Comparison of ENCODE assay signal across 12 cellular contexts in genomic region chr2:189204322-189204941, GRCh38. TPM values are rescaled to one million over a fixed set of nuclear protein-coding genes. Genes with fewer than 3 reads are reported as not detected.
DNase-seq lines count a peak whose midpoint lies in the region; ATAC-seq and TF ChIP-seq lines count a peak whose summit lies in the region.
"Had no signal": no experiment of that assay in that cellular context is flagged by ENCODE, and none has a peak within 500 bp of the region (broad histone marks: within the 10 kb centered on the region; RNA-seq: fewer than 3 reads in every experiment).

No MANE protein-coding gene starts in this region.

- TF ChIP-seq EP300 in gastroesophageal sphincter (IDR thresholded peaks at IDR 0.05), result no peak

- H3K4me1 Mint-ChIP-seq in activated naive CD8-positive, alpha-beta T cell (ENCODE audit: low read depth), result peaks cover 18% of the 10 kb centered on the region
- H3K4me1 Mint-ChIP-seq: CD14-positive monocyte had no signal

- no peaks in the 10 kb centered on the region for H3K27me3 Mint-ChIP-seq in activated naive CD8-positive, alpha-beta T cell

- H3K4me3 ChIP-seq in A673 (ENCODE audit: low read depth, low read length, poor library complexity, severe bottlenecking), result peak overlapping the region; percentile 10
- H3K4me3 ChIP-seq in gastroesophageal sphincter, result no peak overlapping the region
- H3K4me3 ChIP-seq: body of pancreas had no signal

- no peaks in the 10 kb centered on the region for H3K9me3 Mint-ChIP-seq in activated naive CD8-positive, alpha-beta T cell (ENCODE audit: low read depth)

- H3K36me3 ChIP-seq in A673 (ENCODE audit: insufficient read depth, low read length, poor library complexity, severe bottlenecking) (no peaks in the 10 kb centered on the region), gastroesophageal sphincter (no peaks in the 10 kb centered on the region)

- H3K9me3 ChIP-seq in A673 (ENCODE audit: low read depth, low read length, poor library complexity, severe bottlenecking) (no peaks in the 10 kb centered on the region), gastroesophageal sphincter (no peaks in the 10 kb centered on the region)
- H3K9me3 ChIP-seq: body of pancreas had no signal

- POLR2A ChIA-PET in A673 (lab: Charles Lee; ENCODE audit: low non-redundant PET), result no interaction called here

- WGBS in gastroesophageal sphincter (ENCODE audit: low coverage in 1 of 2), 2 donors, result 44 to 59% methylated on average over 3 of the region's 3 CpGs

- intact Hi-C loops in A673 (cut with micrococcal nuclease; ENCODE audit: unreplicated experiment), result no loop called here

- H3K4me3 Mint-ChIP-seq in activated naive CD8-positive, alpha-beta T cell, result peak overlapping the region; percentile 41
- H3K4me3 Mint-ChIP-seq: CD14-positive monocyte had no signal

- DNase-seq in A673 (ENCODE audit: low spot score), result peak; percentile 31
- DNase-seq in HCEC 1CT, result peak; percentile 74
- DNase-seq in iris pigment epithelial cell (ENCODE audit: low read depth), result peak; percentile 71
- no peak for DNase-seq in ecto neural progenitor cell (ENCODE audit: low spot score)
- DNase-seq in NCI-H345 (lab: John Stamatoyannopoulos, UW), result no peak
- DNase-seq: body of pancreas, Kasumi-1 had no signal

- H3K27ac ChIP-seq in A673 (ENCODE audit: low read depth, low read length, poor library complexity, severe bottlenecking) (peak overlapping the region; percentile 17), gastroesophageal sphincter (no peak overlapping the region)
- H3K27ac ChIP-seq: body of pancreas, VCaP had no signal

- H3K36me3 Mint-ChIP-seq in activated naive CD8-positive, alpha-beta T cell, result peaks cover 14% of the 10 kb centered on the region
- H3K36me3 Mint-ChIP-seq: CD14-positive monocyte had no signal

- peaks cover 14% of the 10 kb centered on the region for H3K4me1 ChIP-seq in A673 (ENCODE audit: insufficient read depth, low read length, poor library complexity, severe bottlenecking)
- H3K4me1 ChIP-seq in gastroesophageal sphincter, result peaks cover 0 to under 1% (median 0%) of the 10 kb centered on the region in 3 donors
- H3K4me1 ChIP-seq: body of pancreas had no signal

- no TSS peak for BruUV-seq in A673 (replicated peaks; lab: Mats Ljungman, UMichigan)

- H3K27ac Mint-ChIP-seq in activated naive CD8-positive, alpha-beta T cell, result peak overlapping the region; percentile 56
- H3K27ac Mint-ChIP-seq: CD14-positive monocyte had no signal

- H3K27me3 ChIP-seq in A673 (replicated peaks; ENCODE audit: insufficient read depth, low read depth, low read length, poor library complexity) (no peaks in the 10 kb centered on the region), gastroesophageal sphincter (no peaks in the 10 kb centered on the region)
- H3K27me3 ChIP-seq: body of pancreas had no signal

- no peak for ATAC-seq in gastroesophageal sphincter
- ATAC-seq in HG03354 (IDR thresholded peaks at IDR 0.05; ENCODE audit: poor library complexity, severe bottlenecking, unreplicated experiment), result no peak
- ATAC-seq: body of pancreas had no signal

- no peak for TF ChIP-seq CTCF in A673 (conservative IDR thresholded peaks at IDR 0.05; ENCODE audit: low read depth, low read length)
- no peak for TF ChIP-seq CTCF in gastroesophageal sphincter (IDR thresholded peaks at IDR 0.05)

- CTCF ChIA-PET in A673 (lab: Charles Lee), result interaction anchor here (0.6 kb wide), 1 partner anchor 61 kb away, joined by 3 read pairs; no protein-coding TSS in a partner anchor

- TF ChIP-seq POLR2A in gastroesophageal sphincter (IDR thresholded peaks at IDR 0.05), result no peak

RNA-seq across cellular contexts. Expression of gene COL5A2, which starts 24.9 kb away (rescaled TPM):
- total RNA-seq in A673 (2021) (90.7 and 92.2 TPM in 2 replicates), gastroesophageal sphincter (100 to 1,000 TPM in 1 of 4 donors, 10 to 100 TPM in 3; 57.3 to 104 (median 80.9) TPM)

Comparison
In these comparisons a context has a peak if more than half of its experiments do, and no peak if none do; other contexts are left out.
1. DNase-seq: peak in A673 (single experiment), HCEC 1CT (single experiment) and iris pigment epithelial cell (single experiment); none in ecto neural progenitor cell (single experiment) and NCI-H345 (single experiment).